ENCODE assay signal across 12 cellular contexts in genomic region chr6:11368760-11369159, GRCh38.
DNase-seq lines count a peak whose midpoint lies in the region; ATAC-seq and TF ChIP-seq lines count a peak whose summit lies in the region.
"Had no signal": no experiment of that assay in that cellular context is flagged by ENCODE, and none has a peak within 500 bp of the region (broad histone marks: within the 10 kb centered on the region; RNA-seq: fewer than 3 reads in every experiment).

No MANE protein-coding gene starts in this region.

- peak overlapping the region; percentile 85 for H3K27ac Mint-ChIP-seq in activated T-cell treated with anti-CD3 and anti-CD28 coated beads, Interleukin-2, amount 50 U/mL, for 24 hours
- H3K27ac Mint-ChIP-seq in activated naive CD4-positive, alpha-beta T cell treated with anti-CD3 and anti-CD28 coated beads, Interleukin-2, amount 50 U/mL, for 72 hours = peak overlapping the region; percentile 5 to 77
- H3K27ac Mint-ChIP-seq: dendritic cell treated with granulocyte-macrophage colony-stimulating factor and Interleukin-4, amounts not matched to agents 40 ng/mL and 50 ng/mL, for 4 days had no signal

- intact Hi-C loops in gastrocnemius medialis (cut with DNase I; ENCODE audit: low total_unique reads) = loop anchor here (5.0 kb wide), 1 partner anchor 69 kb away; no protein-coding TSS in a partner anchor

- no peak overlapping the region for H3K4me3 Mint-ChIP-seq in activated T-cell treated with anti-CD3 and anti-CD28 coated beads, Interleukin-2, amount 50 U/mL, for 24 hours
- H3K4me3 Mint-ChIP-seq: dendritic cell treated with granulocyte-macrophage colony-stimulating factor and Interleukin-4, amounts not matched to agents 40 ng/mL and 50 ng/mL, for 4 days; neural crest cell had no signal

- H3K9me3 ChIP-seq in gastrocnemius medialis = no peaks in the 10 kb centered on the region

- no peaks in the 10 kb centered on the region for H3K9me3 Mint-ChIP-seq in activated T-cell treated with anti-CD3 and anti-CD28 coated beads, Interleukin-2, amount 50 U/mL, for 24 hours
- peaks cover 4 to 12% of the 10 kb centered on the region in 2 donors for H3K9me3 Mint-ChIP-seq in activated naive CD4-positive, alpha-beta T cell treated with anti-CD3 and anti-CD28 coated beads, Interleukin-2, amount 50 U/mL, for 72 hours

- no peaks in the 10 kb centered on the region for H3K36me3 ChIP-seq in gastrocnemius medialis

- no peaks in the 10 kb centered on the region for H3K27me3 Mint-ChIP-seq in activated T-cell treated with anti-CD3 and anti-CD28 coated beads, Interleukin-2, amount 50 U/mL, for 24 hours

- TF ChIP-seq CTCF in gastrocnemius medialis (IDR thresholded peaks at IDR 0.05 in 4 of 5, conservative IDR thresholded peaks at IDR 0.05 in 1 of 5) = no peak

- no peak overlapping the region for H3K4me3 ChIP-seq in gastrocnemius medialis

- no peak for DNase-seq in activated T-cell treated with anti-CD3 and anti-CD28 coated beads, Interleukin-2, amount 50 U/mL, for 24 hours
- no peak for DNase-seq in activated T-cell treated with anti-CD3 and anti-CD28 coated beads, Interleukin-2, amount 50 U/mL, for 1 hour
- peak in 1 of 2 donors; percentile 27 for DNase-seq in activated naive CD4-positive, alpha-beta T cell treated with anti-CD3 and anti-CD28 coated beads, Interleukin-2, amount 50 U/mL, for 72 hours (ENCODE audit: low spot score in 2 of 2)
- no peak for DNase-seq in gastrocnemius medialis
- DNase-seq in NCI-H526 treated with DMSO at 0.1 percent for 48 hours (lab: John Stamatoyannopoulos, UW) = no peak
- no peak for DNase-seq in NCI-H510A (lab: John Stamatoyannopoulos, UW)
- no peak for DNase-seq in C1 segment of cervical spinal cord (lab: John Stamatoyannopoulos, UW)
- DNase-seq: NCI-H187 treated with DMSO at 0.1 percent for 48 hours had no signal

- H3K27ac ChIP-seq in gastrocnemius medialis = peak overlapping the region; percentile 66 to 88 (median 83)

- H3K4me1 ChIP-seq in gastrocnemius medialis = peaks cover 0 to 23% of the 10 kb centered on the region in 2 donors

- no peak for TF ChIP-seq POLR2A in gastrocnemius medialis (IDR thresholded peaks at IDR 0.05)

- peaks cover 40% of the 10 kb centered on the region for H3K36me3 Mint-ChIP-seq in activated T-cell treated with anti-CD3 and anti-CD28 coated beads, Interleukin-2, amount 50 U/mL, for 24 hours (ENCODE audit: low read depth)
- H3K36me3 Mint-ChIP-seq in activated naive CD4-positive, alpha-beta T cell treated with anti-CD3 and anti-CD28 coated beads, Interleukin-2, amount 50 U/mL, for 72 hours = peaks cover 18 to 23% of the 10 kb centered on the region in 2 donors

- ATAC-seq in HG02870 (IDR thresholded peaks at IDR 0.05; ENCODE audit: unreplicated experiment) (peak; percentile 43), gastrocnemius medialis (no peak)
- ATAC-seq in activated naive CD4-positive, alpha-beta T cell treated with anti-CD3 and anti-CD28 coated beads, Interleukin-2, amount 50 U/mL, for 72 hours = peak; percentile 77 to 83
- ATAC-seq: SK-N-SH treated with all-trans-retinoic acid at 6 μM for 48 hours had no signal

- no peaks in the 10 kb centered on the region for H3K27me3 ChIP-seq in gastrocnemius medialis

- H3K4me1 Mint-ChIP-seq in activated T-cell treated with anti-CD3 and anti-CD28 coated beads, Interleukin-2, amount 50 U/mL, for 24 hours (ENCODE audit: low read depth) = peaks cover 92% of the 10 kb centered on the region
- H3K4me1 Mint-ChIP-seq: neural crest cell had no signal

- in situ Hi-C loops in gastrocnemius medialis (cut with MboI; ENCODE audit: low sequenced_read_pairs in 4 of 4) = no loop called here

Comparison
In these comparisons a context has a peak if more than half of its experiments do, and no peak if none do; other contexts are left out.
1. ATAC-seq: peak in HG02870 (single experiment) and activated naive CD4-positive, alpha-beta T cell treated with anti-CD3 and anti-CD28 coated beads, Interleukin-2, amount 50 U/mL, for 72 hours (2 of 2); none in gastrocnemius medialis (0 of 2).